ENCODE assay signal across 13 cellular contexts in the genomic region with DNA sequence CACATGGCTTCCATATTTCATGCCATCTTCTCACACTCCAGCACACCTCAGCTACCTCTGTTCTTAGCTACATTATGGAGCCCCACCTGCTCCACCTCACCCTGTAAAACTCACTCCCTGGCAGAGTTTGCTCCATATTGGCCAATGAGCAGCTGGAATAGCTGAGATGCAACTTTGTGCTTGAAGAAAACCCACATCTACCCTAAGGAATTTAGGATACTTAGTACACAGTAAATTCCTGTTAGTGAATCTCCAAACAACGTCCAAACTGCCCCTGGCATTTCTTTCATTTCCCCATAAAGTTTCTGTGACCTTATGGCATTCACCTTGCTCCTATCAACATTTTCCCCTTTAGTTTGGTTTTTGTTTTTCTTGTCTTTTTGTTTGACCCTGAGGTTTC. TPM values are rescaled to one million over a fixed set of nuclear protein-coding genes. Genes with fewer than 3 reads are reported as not detected.
DNase-seq lines count a peak whose midpoint lies in the region; ATAC-seq and TF ChIP-seq lines count a peak whose summit lies in the region.
"Had no signal": no experiment of that assay in that cellular context is flagged by ENCODE, and none has a peak within 500 bp of the region (broad histone marks: within the 10 kb centered on the region; RNA-seq: fewer than 3 reads in every experiment).

No MANE protein-coding gene starts in this region.

- no peak overlapping the region for H3K4me2 ChIP-seq in OCI-LY3 (ENCODE audit: low read length)
- peak overlapping the region; percentile 54 for H3K4me2 ChIP-seq in osteoblast (ENCODE audit: insufficient read depth, low read length)

- no peak overlapping the region for H3K9ac ChIP-seq in OCI-LY3 (ENCODE audit: low read length)

- H3K36me3 ChIP-seq in OCI-LY3 (replicated peaks; ENCODE audit: low read depth, low read length) = peaks cover 43% of the 10 kb centered on the region
- H3K36me3 ChIP-seq in osteoblast (ENCODE audit: insufficient read depth, low read length) = peaks cover 31% of the 10 kb centered on the region
- peaks cover 23 to 46% (median 34%) of the 10 kb centered on the region in 4 donors for H3K36me3 ChIP-seq in upper lobe of left lung
- peaks cover 22% of the 10 kb centered on the region for H3K36me3 ChIP-seq in H7 (replicated peaks; ENCODE audit: control insufficient read depth, insufficient read depth, low read length)

- intact Hi-C loops in CD14-positive monocyte (cut with micrococcal nuclease) = no loop called here

- H3K36me3 Mint-ChIP-seq in CD14-positive monocyte = peaks cover 57 to 59% of the 10 kb centered on the region in 2 donors

- TF ChIP-seq CTCF in CD14-positive monocyte (IDR thresholded peaks at IDR 0.05) = no peak
- TF ChIP-seq CTCF in OCI-LY3 (IDR thresholded peaks at IDR 0.05; ENCODE audit: low read depth, low read length) = no peak
- TF ChIP-seq CTCF in osteoblast (IDR thresholded peaks at IDR 0.05; ENCODE audit: extremely low read depth, low read depth, low read length) = no peak
- TF ChIP-seq CTCF in upper lobe of left lung (IDR thresholded peaks at IDR 0.05) = no peak

- H4K20me1 ChIP-seq in OCI-LY3 (ENCODE audit: insufficient read depth, low read length) (no peaks in the 10 kb centered on the region), osteoblast (ENCODE audit: insufficient read depth, low read length) (peaks cover 10% of the 10 kb centered on the region)

- peaks cover 29% of the 10 kb centered on the region for H3K4me1 Mint-ChIP-seq in CD14-positive monocyte

- no peak overlapping the region for H3K27ac Mint-ChIP-seq in CD14-positive monocyte
- H3K27ac Mint-ChIP-seq: activated CD4-positive, alpha-beta T cell treated with anti-CD3 and anti-CD28 coated beads, Interleukin-2, amount 10 ng/mL, durations not matched to agents 7 days and 5 days had no signal

- H2AFZ ChIP-seq in OCI-LY3 (ENCODE audit: low read depth, low read length) (no peak overlapping the region), osteoblast (ENCODE audit: low read length) (no peak overlapping the region)

- H3K4me3 ChIP-seq in OCI-LY3 (ENCODE audit: low read length) (no peak overlapping the region), osteoblast (ENCODE audit: insufficient read depth, low read length) (no peak overlapping the region), upper lobe of left lung (no peak overlapping the region), H7 (ENCODE audit: insufficient read depth, low read depth, low read length) (no peak overlapping the region)
- H3K4me3 ChIP-seq: body of pancreas had no signal

- H3K27me3 ChIP-seq in OCI-LY3 (ENCODE audit: low read depth, low read length) = no peaks in the 10 kb centered on the region
- H3K27me3 ChIP-seq in osteoblast (ENCODE audit: insufficient read depth, low read length) = no peaks in the 10 kb centered on the region
- H3K27me3 ChIP-seq in upper lobe of left lung = peaks cover 0 to 18% (median 7%) of the 10 kb centered on the region in 4 donors
- H3K27me3 ChIP-seq in H7 (ENCODE audit: control insufficient read depth, insufficient read depth, low read length) = peaks cover 23% of the 10 kb centered on the region

- H3K4me1 ChIP-seq in OCI-LY3 (ENCODE audit: low read length) (peaks cover 15% of the 10 kb centered on the region; the same call in 1 of the 2 replicates), osteoblast (ENCODE audit: insufficient read depth, low read length) (peaks cover 45% of the 10 kb centered on the region), upper lobe of left lung (peaks cover 20 to 23% (median 21%) of the 10 kb centered on the region in 4 donors)

- peaks cover 37 to 46% (median 38%) of the 10 kb centered on the region in 3 donors for H3K27me3 Mint-ChIP-seq in CD14-positive monocyte (ENCODE audit: low read depth in 3 of 3)

- H3K27ac ChIP-seq in OCI-LY3 (ENCODE audit: low read length) (peak overlapping the region; percentile 5; the same call in 1 of the 2 replicates), cingulate gyrus (ENCODE audit: low read depth, low read length) (peak overlapping the region; percentile 42), osteoblast (ENCODE audit: low read depth, low read length) (peak overlapping the region; percentile 94), upper lobe of left lung (no peak overlapping the region)
- H3K27ac ChIP-seq: body of pancreas had no signal

- H3K9me3 ChIP-seq in OCI-LY3 (ENCODE audit: insufficient read depth, low read length) = no peaks in the 10 kb centered on the region
- H3K9me3 ChIP-seq in osteoblast (ENCODE audit: low read depth, low read length) = no peaks in the 10 kb centered on the region
- no peaks in the 10 kb centered on the region for H3K9me3 ChIP-seq in upper lobe of left lung
- H3K9me3 ChIP-seq: body of pancreas had no signal

- H3K4me3 Mint-ChIP-seq in CD14-positive monocyte = peak overlapping the region; percentile 3 to 17
- H3K4me3 Mint-ChIP-seq: activated CD4-positive, alpha-beta T cell treated with anti-CD3 and anti-CD28 coated beads, Interleukin-2, amount 10 ng/mL, durations not matched to agents 7 days and 5 days had no signal

- no peak for TF ChIP-seq POLR2A in upper lobe of left lung (IDR thresholded peaks at IDR 0.05)

- no peak for ATAC-seq in GM19328 (IDR thresholded peaks at IDR 0.05; ENCODE audit: unreplicated experiment)
- no peak for ATAC-seq in upper lobe of left lung (ENCODE audit: low FRiP score in 2 of 2)
- ATAC-seq: body of pancreas had no signal

- no peak for TF ChIP-seq EP300 in upper lobe of left lung (IDR thresholded peaks at IDR 0.05)

- peaks cover 0 to 6% (median 4%) of the 10 kb centered on the region in 7 donors for H3K9me3 Mint-ChIP-seq in CD14-positive monocyte
- H3K9me3 Mint-ChIP-seq: activated CD4-positive, alpha-beta T cell treated with anti-CD3 and anti-CD28 coated beads, Interleukin-2, amount 10 ng/mL, durations not matched to agents 7 days and 5 days had no signal

- WGBS in upper lobe of left lung, 2 donors = 55 to 62% methylated on average over 1 of the region's 1 CpG

- peaks cover 12% of the 10 kb centered on the region for H3K79me2 ChIP-seq in OCI-LY3 (ENCODE audit: low read length)
- H3K79me2 ChIP-seq in osteoblast (ENCODE audit: insufficient read depth, low read length) = no peaks in the 10 kb centered on the region

- DNase-seq in CD14-positive monocyte (ENCODE audit: low spot score) (no peak), osteoblast (ENCODE audit: insufficient read length, low spot score, missing footprints) (peak; percentile 93), upper lobe of left lung (no peak), H7 (no peak), NCI-H2107 treated with DMSO at 0.1 percent for 48 hours (lab: John Stamatoyannopoulos, UW; ENCODE audit: unreplicated experiment) (no peak)
- DNase-seq: activated CD4-positive, alpha-beta T cell treated with anti-CD3 and anti-CD28 coated beads, Interleukin-2, amount 10 ng/mL, durations not matched to agents 7 days and 5 days; NCI-H1694; stimulated activated CD4-positive, alpha-beta T cell treated with anti-CD3 and anti-CD28 coated beads, Interleukin-2, amount 100 ng/mL, for 48 hours had no signal

RNA-seq across cellular contexts. Expression of a gene that starts 2.2 kb away (rescaled TPM):
- under 1 TPM in 1 of 2 donors, not detected in 1; 0.05 TPM for polyA plus RNA-seq in CD14-positive monocyte
- total RNA-seq in osteoblast = 4.7 and 6.2 TPM in 2 replicates
- total RNA-seq in upper lobe of left lung = 10 to 100 TPM in 1 of 6 donors, 1 to 10 TPM in 1, under 1 TPM in 4; 0.40 to 10.5 (median 0.79) TPM
- 0.85 and 1.1 TPM in 2 replicates for total RNA-seq in H7 (2014; rRNA removed; shearing (Covaris generic))

RNA-seq across cellular contexts. Expression of a gene that starts 35.6 kb away (rescaled TPM):
- 10 to 100 TPM; 86.6 to 97.2 TPM for polyA plus RNA-seq in CD14-positive monocyte
- total RNA-seq in osteoblast (330 and 331 TPM in 2 replicates), upper lobe of left lung (100 to 1,000 TPM in 5 of 6 donors, 10 to 100 TPM in 1; 98.4 to 152 (median 139) TPM)
- 256 and 260 TPM in 2 replicates for total RNA-seq in H7 (2014; rRNA removed; shearing (Covaris generic))

RNA-seq across cellular contexts. Expression of a gene that starts 35.7 kb away (rescaled TPM):
- 10 to 100 TPM; 29.5 to 29.6 TPM for polyA plus RNA-seq in CD14-positive monocyte
- total RNA-seq in osteoblast (21.8 and 30.0 TPM in 2 replicates), upper lobe of left lung (10 to 100 TPM; 26.4 to 75.4 (median 36.1) TPM)
- total RNA-seq in H7 (2014; rRNA removed; shearing (Covaris generic)) = 84.5 and 102 TPM in 2 replicates

RNA-seq across cellular contexts. Expression of a gene that starts 56.4 kb away (rescaled TPM):
- 1 to 10 TPM; 1.0 to 3.6 TPM for polyA plus RNA-seq in CD14-positive monocyte
- total RNA-seq in osteoblast (not detected in 2 replicates), upper lobe of left lung (1 to 10 TPM in 1 of 6 donors, under 1 TPM in 1, not detected in 4; 0.30 to 1.2 TPM)
- total RNA-seq in H7 (2014; rRNA removed; shearing (Covaris generic)) = 0.69 and 1.5 TPM in 2 replicates
- total RNA-seq: activated CD4-positive, alpha-beta T cell treated with anti-CD3 and anti-CD28 coated beads, Interleukin-2, amount 10 ng/mL, durations not matched to agents 7 days and 5 days; ureter had no signal

Comparison
In these comparisons a context has a peak if more than half of its experiments do, and no peak if none do; other contexts are left out.
1. H3K27ac ChIP-seq: peak in OCI-LY3 (single experiment), cingulate gyrus (single experiment) and osteoblast (single experiment); none in upper lobe of left lung (0 of 4).